Comparison of ENCODE assay signal across 10 cellular contexts in the genomic region with DNA sequence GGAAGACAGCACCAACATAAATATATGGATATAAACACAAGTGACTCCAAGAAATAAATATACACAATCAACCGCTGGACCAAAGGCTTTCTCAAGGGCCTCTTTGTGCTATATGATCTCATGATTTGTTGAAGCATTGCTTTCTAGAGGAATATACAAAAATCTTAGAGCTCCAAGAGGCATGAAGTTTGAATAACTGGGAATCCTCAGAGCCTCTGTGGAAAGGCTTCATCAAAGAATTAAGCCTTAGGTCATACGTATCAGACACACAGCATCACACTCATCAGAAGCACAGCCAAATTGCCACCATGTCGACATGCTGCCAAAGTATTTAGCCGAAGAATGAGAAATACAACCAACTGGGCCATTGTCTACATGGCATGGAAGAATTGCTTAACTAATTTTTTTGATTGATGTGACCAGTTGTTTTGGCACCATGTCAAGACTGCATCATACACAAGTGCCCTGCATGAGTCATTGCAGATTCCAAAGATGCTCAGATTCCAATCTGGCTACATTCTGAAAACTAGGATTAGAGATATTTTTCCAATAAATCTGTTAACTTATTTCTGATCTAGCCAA.
DNase-seq lines count a peak whose midpoint lies in the region; ATAC-seq and TF ChIP-seq lines count a peak whose summit lies in the region.
"Had no signal": no experiment of that assay in that cellular context is flagged by ENCODE, and none has a peak within 500 bp of the region (broad histone marks: within the 10 kb centered on the region; RNA-seq: fewer than 3 reads in every experiment).

No MANE protein-coding gene starts in this region.

- H3K4me2 ChIP-seq in PC-9, result no peak overlapping the region

- H2AFZ ChIP-seq in PC-9, result no peak overlapping the region

- H3K27ac ChIP-seq in PC-9, result no peak overlapping the region

- H3K4me3 ChIP-seq in PC-9, result no peak overlapping the region
- no peak overlapping the region for H3K4me3 ChIP-seq in fibroblast of mammary gland (ENCODE audit: control insufficient read depth, low read depth, low read length)

- no peaks in the 10 kb centered on the region for H3K9me2 ChIP-seq in PC-9 (ENCODE audit: insufficient read depth)

- H3K4me1 ChIP-seq in PC-9 (replicated peaks; ENCODE audit: insufficient read depth), result no peaks in the 10 kb centered on the region

- TF ChIP-seq CTCF in PC-9 (conservative IDR thresholded peaks at IDR 0.05) (no peak), fibroblast of mammary gland (conservative IDR thresholded peaks at IDR 0.05; ENCODE audit: control insufficient read depth, insufficient read depth, low read depth, low read length) (no peak)

- H4K20me1 ChIP-seq in PC-9 (ENCODE audit: insufficient read depth), result no peaks in the 10 kb centered on the region

- no peaks in the 10 kb centered on the region for H3K36me3 ChIP-seq in PC-9 (ENCODE audit: low read depth)

- no peaks in the 10 kb centered on the region for H3K27me3 ChIP-seq in PC-9 (ENCODE audit: insufficient read depth, low read depth)

- POLR2A ChIA-PET in PC-9 (lab: Charles Lee; ENCODE audit: unreplicated experiment), result no interaction called here

- DNase-seq in DMS53 (lab: John Stamatoyannopoulos, UW) (peak; percentile 21), DMS53 treated with DMSO at 0.1 percent for 48 hours (lab: John Stamatoyannopoulos, UW; ENCODE audit: unreplicated experiment) (no peak), PC-9 (peak; percentile 41 to 45), fibroblast of mammary gland (ENCODE audit: low read depth) (peak; percentile 84), smooth muscle cell of the brain vasculature (ENCODE audit: low read depth, low spot score) (peak; percentile 26), NCI-H1694 (lab: John Stamatoyannopoulos, UW) (no peak)
- no peak for DNase-seq in activated CD4-positive, alpha-beta T cell treated with anti-CD3 and anti-CD28 coated beads for 1 hour
- DNase-seq: activated T-cell treated with anti-CD3 and anti-CD28 coated beads, Interleukin-2, amount 50 U/mL, for 4 hours; Karpas-422 had no signal

- intact Hi-C loops in PC-9 (cut with micrococcal nuclease; ENCODE audit: unreplicated experiment), result no loop called here

- BruUV-seq in PC-9 (replicated peaks; lab: Mats Ljungman, UMichigan), result no TSS peak

- no peaks in the 10 kb centered on the region for H3K9me3 ChIP-seq in PC-9 (ENCODE audit: insufficient read depth, low read depth)

- no peaks in the 10 kb centered on the region for H3F3A ChIP-seq in PC-9 (ENCODE audit: insufficient read depth, low read depth)

- no peaks in the 10 kb centered on the region for H3K79me2 ChIP-seq in PC-9 (ENCODE audit: low read depth)

- no peak for ATAC-seq in GM19395 (IDR thresholded peaks at IDR 0.05; ENCODE audit: unreplicated experiment)
- ATAC-seq: activated T-cell treated with anti-CD3 and anti-CD28 coated beads, Interleukin-2, amount 50 U/mL, for 4 hours had no signal

- CTCF ChIA-PET in PC-9 (lab: Charles Lee), result no interaction called here

Comparison
In these comparisons a context has a peak if more than half of its experiments do, and no peak if none do; other contexts are left out.
1. DNase-seq: peak in DMS53 (single experiment), PC-9 (2 of 2), fibroblast of mammary gland (single experiment) and smooth muscle cell of the brain vasculature (single experiment); none in DMS53 treated with DMSO at 0.1 percent for 48 hours (single experiment), NCI-H1694 (single experiment) and activated CD4-positive, alpha-beta T cell treated with anti-CD3 and anti-CD28 coated beads for 1 hour (single experiment).